Comparison of ENCODE assay signal across 16 cellular contexts in the genomic region with DNA sequence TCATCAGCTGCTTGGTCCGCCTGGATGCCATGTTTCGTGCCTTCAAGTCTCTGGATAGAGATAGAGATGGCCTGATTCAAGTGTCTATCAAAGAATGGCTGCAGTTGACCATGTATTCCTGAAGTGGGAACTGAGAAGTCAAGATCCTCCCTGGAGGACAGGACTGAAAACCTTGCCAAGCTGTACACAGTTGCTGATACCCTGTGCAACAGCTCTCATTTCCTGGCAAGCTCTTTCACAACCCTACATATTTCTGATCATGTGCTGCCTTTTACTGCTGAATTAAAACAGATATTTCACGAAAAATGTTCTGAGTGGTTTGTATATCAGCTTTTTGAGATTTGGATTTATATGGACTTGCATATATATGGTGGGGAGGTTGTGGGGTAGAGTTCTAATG. TPM values are rescaled to one million over a fixed set of nuclear protein-coding genes. Genes with fewer than 3 reads are reported as not detected.
DNase-seq lines count a peak whose midpoint lies in the region; ATAC-seq and TF ChIP-seq lines count a peak whose summit lies in the region.
"Had no signal": no experiment of that assay in that cellular context is flagged by ENCODE, and none has a peak within 500 bp of the region (broad histone marks: within the 10 kb centered on the region; RNA-seq: fewer than 3 reads in every experiment).

No MANE protein-coding gene starts in this region.

- no peak overlapping the region for H2AK5ac ChIP-seq in mesenchymal stem cell (ENCODE audit: low read length, severe bottlenecking)

- H2BK120ac ChIP-seq in mesenchymal stem cell (ENCODE audit: low read depth, low read length), result no peak overlapping the region

- DNase-seq in MV-4-11 (lab: John Stamatoyannopoulos, UW), result peak; percentile 70
- peak; percentile 74 for DNase-seq in epithelial cell of esophagus (ENCODE audit: low read depth)
- DNase-seq in mesenchymal stem cell, result peak; percentile 45
- no peak for DNase-seq in cerebellum (ENCODE audit: low spot score)
- DNase-seq in NCI-H1105 (lab: John Stamatoyannopoulos, UW), result no peak
- no peak for DNase-seq in spleen
- DNase-seq: activated T-cell treated with anti-CD3 and anti-CD28 coated beads for 4 hours; CD4-positive, CD25-positive, alpha-beta regulatory T cell; mucosa of descending colon; NCI-H1436 treated with DMSO at 0.1 percent for 48 hours; stimulated activated naive CD8-positive, alpha-beta T cell treated with anti-CD3 and anti-CD28 coated beads, Interleukin-15, amount 100 ng/mL, for 72 hours; SW 1271 had no signal

- peak overlapping the region in 1 of 2 experiments; percentile 39 for H2BK12ac ChIP-seq in mesenchymal stem cell (ENCODE audit: low read length in 2 of 2)

- H3K4me2 ChIP-seq in BLaER1 treated with 17β-estradiol and CSF1 and Interleukin-3, amounts not matched to agents 10 nM and 100 nM, result peak overlapping the region in 10 of 11 experiments; percentile 1 to 80 (median 34); a peak in 15 of 22 replicates
- no peak overlapping the region for H3K4me2 ChIP-seq in mesenchymal stem cell (ENCODE audit: low read length, poor library complexity, severe bottlenecking)

- no peak overlapping the region for H2BK15ac ChIP-seq in mesenchymal stem cell (ENCODE audit: low read depth, poor library complexity, severe bottlenecking)

- no peaks in the 10 kb centered on the region for H3K27me3 ChIP-seq in BLaER1 treated with 17β-estradiol and CSF1 and Interleukin-3, amounts not matched to agents 10 nM and 100 nM
- peaks cover 0 to 6% of the 10 kb centered on the region in 2 experiments for H3K27me3 ChIP-seq in mesenchymal stem cell (ENCODE audit: control insufficient read depth in 1 of 2, insufficient read depth in 1 of 2, low read length in 2 of 2)
- no peaks in the 10 kb centered on the region for H3K27me3 ChIP-seq in spleen (replicated peaks in 1 of 7)
- H3K27me3 ChIP-seq: adrenal gland had no signal

- no peak overlapping the region for H3K23ac ChIP-seq in mesenchymal stem cell (ENCODE audit: low read length in 2 of 2)

- no peak for TF ChIP-seq POLR2A in spleen (IDR thresholded peaks at IDR 0.05)

- no peak overlapping the region for H3K27ac ChIP-seq in BLaER1 treated with 17β-estradiol and CSF1 and Interleukin-3, amounts not matched to agents 10 nM and 100 nM
- no peak overlapping the region for H3K27ac ChIP-seq in mesenchymal stem cell (ENCODE audit: low read length, poor library complexity, severe bottlenecking)
- peak overlapping the region in 3 of 8 donors; percentile 24 to 43 (median 43) for H3K27ac ChIP-seq in spleen

- no peak overlapping the region for H3K4ac ChIP-seq in mesenchymal stem cell (ENCODE audit: low read depth in 1 of 2, low read length in 2 of 2)

- intact Hi-C loops in spleen (cut with DNase I; ENCODE audit: low total_unique reads), result no loop called here

- H4K91ac ChIP-seq in mesenchymal stem cell (ENCODE audit: low read length), result no peak overlapping the region

- H3K79me1 ChIP-seq in mesenchymal stem cell (replicated peaks; ENCODE audit: low read length, poor library complexity, severe bottlenecking), result no peaks in the 10 kb centered on the region

- H3K4me3 ChIP-seq in BLaER1 treated with 17β-estradiol and CSF1 and Interleukin-3, amounts not matched to agents 10 nM and 100 nM, result no peak overlapping the region
- H3K4me3 ChIP-seq in epithelial cell of esophagus (ENCODE audit: low read length), result peak overlapping the region; percentile 55
- no peak overlapping the region for H3K4me3 ChIP-seq in mesenchymal stem cell (ENCODE audit: insufficient read depth in 1 of 2, low read depth in 1 of 2, low read length in 2 of 2)
- no peak overlapping the region for H3K4me3 ChIP-seq in spleen
- H3K4me3 ChIP-seq: adrenal gland, mucosa of descending colon had no signal

- H3K18ac ChIP-seq in mesenchymal stem cell (ENCODE audit: low read depth in 1 of 2, low read length in 2 of 2), result peak overlapping the region; percentile 52 to 91

- peaks cover 10 to 56% (median 28%) of the 10 kb centered on the region in 10 experiments for H3K4me1 ChIP-seq in BLaER1 treated with 17β-estradiol and CSF1 and Interleukin-3, amounts not matched to agents 10 nM and 100 nM
- H3K4me1 ChIP-seq in mesenchymal stem cell (ENCODE audit: control insufficient read depth, insufficient read depth, low read depth, low read length), result no peaks in the 10 kb centered on the region
- peaks cover 0 to 29% (median 8%) of the 10 kb centered on the region in 6 donors for H3K4me1 ChIP-seq in spleen

- no peak overlapping the region for H2AFZ ChIP-seq in mesenchymal stem cell (ENCODE audit: low read depth, low read length)

- ATAC-seq in HG02981 (IDR thresholded peaks at IDR 0.05; ENCODE audit: unreplicated experiment), result no peak
- ATAC-seq: activated CD4-positive, CD25-positive, alpha-beta regulatory T cell treated with anti-CD3 and anti-CD28 coated beads, Interleukin-2, amount 50 U/mL, for 24 hours; mucosa of descending colon; stimulated activated naive CD8-positive, alpha-beta T cell treated with anti-CD3 and anti-CD28 coated beads, Interleukin-15, amount 100 ng/mL, for 72 hours had no signal

- WGBS in mesenchymal stem cell, result 90% methylated on average over 3 of the region's 3 CpGs
- WGBS in spleen, 5 donors, result 54 to 82% (median 60%) methylated on average over 3 of the region's 3 CpGs

- H4K20me1 ChIP-seq in BLaER1 treated with 17β-estradiol and CSF1 and Interleukin-3, amounts not matched to agents 10 nM and 100 nM, result no peaks in the 10 kb centered on the region

- H3K14ac ChIP-seq in mesenchymal stem cell (ENCODE audit: low read length in 2 of 2), result no peak overlapping the region

- H3K9me3 ChIP-seq in BLaER1 treated with 17β-estradiol and CSF1 and Interleukin-3, amounts not matched to agents 10 nM and 100 nM (replicated peaks in 1 of 11), result no peaks in the 10 kb centered on the region
- H3K9me3 ChIP-seq in mesenchymal stem cell (ENCODE audit: control insufficient read depth, low read length) (no peaks in the 10 kb centered on the region), spleen (no peaks in the 10 kb centered on the region)
- H3K9me3 ChIP-seq: adrenal gland, mucosa of descending colon had no signal

- peak overlapping the region; percentile 49 for H4K8ac ChIP-seq in mesenchymal stem cell (ENCODE audit: low read length)

- H3K9ac ChIP-seq in BLaER1 treated with 17β-estradiol and CSF1 and Interleukin-3, amounts not matched to agents 10 nM and 100 nM, result no peak overlapping the region
- H3K9ac ChIP-seq in mesenchymal stem cell (ENCODE audit: low read length), result peak overlapping the region; percentile 48

- TF ChIP-seq CTCF in epithelial cell of esophagus (IDR thresholded peaks at IDR 0.05; ENCODE audit: insufficient read depth, low read depth, low read length, missing control alignments), result no peak
- TF ChIP-seq CTCF in spleen (IDR thresholded peaks at IDR 0.05 in 8 of 11, conservative IDR thresholded peaks at IDR 0.05 in 3 of 11), result no peak

- H2BK5ac ChIP-seq in mesenchymal stem cell (ENCODE audit: low read depth, low read length, poor library complexity, severe bottlenecking), result no peak overlapping the region

- H3K36me3 ChIP-seq in BLaER1 treated with 17β-estradiol and CSF1 and Interleukin-3, amounts not matched to agents 10 nM and 100 nM, result no peaks in the 10 kb centered on the region
- H3K36me3 ChIP-seq in mesenchymal stem cell (ENCODE audit: control insufficient read depth in 1 of 2, insufficient read depth in 2 of 2, low read depth in 1 of 2, low read length in 2 of 2) (peaks cover 0 to 10% of the 10 kb centered on the region in 2 experiments), spleen (peaks cover 0 to 11% (median 0%) of the 10 kb centered on the region in 6 donors)
- H3K36me3 ChIP-seq: adrenal gland had no signal

RNA-seq across cellular contexts. Expression of gene CAPNS2, which starts 0.9 kb away (rescaled TPM):
- polyA plus RNA-seq in mesenchymal stem cell (2013, experiment 1 of 2), result 0.06 TPM
- polyA plus RNA-seq in mesenchymal stem cell (2013, experiment 2 of 2), result 0.05 TPM
- total RNA-seq in cerebellum, result 0.82 TPM
- 1 to 10 TPM in 5 of 7 donors, not detected in 2; 1.3 to 3.9 (median 3.0) TPM for total RNA-seq in spleen
- under 1 TPM in 1 of 3 donors, not detected in 2; 0.09 TPM for polyA plus RNA-seq in spleen
- total RNA-seq: CD4-positive, CD25-positive, alpha-beta regulatory T cell had no signal
- polyA plus RNA-seq: CD4-positive, CD25-positive, alpha-beta regulatory T cell had no signal

RNA-seq across cellular contexts. Expression of gene LPCAT2, which starts 58.5 kb away (rescaled TPM):
- 12.2 TPM for polyA plus RNA-seq in mesenchymal stem cell (2013, experiment 1 of 2)
- polyA plus RNA-seq in mesenchymal stem cell (2013, experiment 2 of 2), result 13.0 TPM
- total RNA-seq in cerebellum (13.8 TPM), spleen (10 to 100 TPM; 28.7 to 44.3 (median 41.7) TPM)
- polyA plus RNA-seq in spleen, result 1 to 10 TPM; 3.4 to 5.3 (median 4.8) TPM

Comparison
In these comparisons a context has a peak if more than half of its experiments do, and no peak if none do; other contexts are left out.
1. DNase-seq: peak in MV-4-11 (single experiment), epithelial cell of esophagus (single experiment) and mesenchymal stem cell (single experiment); none in cerebellum (single experiment), NCI-H1105 (single experiment) and spleen (single experiment).